ENCODE assay signal across 1 cellular context in genomic region chr10:17239671-17240460, GRCh38.
TF ChIP-seq lines count a peak whose summit lies in the region.

No MANE protein-coding gene starts in this region.

TF ChIP-seq in H1, 55 proteins besides CTCF, POLR2A, EP300 and RAD21:
- peak; percentile 67 for TF ChIP-seq CEBPB (IDR thresholded peaks at IDR 0.05; ENCODE audit: low read depth, low read length)
- no peak for TF ChIP-seq EZH2 (IDR thresholded peaks at IDR 0.05; ENCODE audit: low read depth, low read length, severe bottlenecking)
- TF ChIP-seq ATF3 (IDR thresholded peaks at IDR 0.05; ENCODE audit: insufficient read depth, low read depth, low read length), result no peak
- TF ChIP-seq RNF2 (IDR thresholded peaks at IDR 0.05; ENCODE audit: borderline replicate concordance, low read depth, low read length, missing control alignments, poor library complexity, severe bottlenecking), result no peak
- TF ChIP-seq TEAD4 (IDR thresholded peaks at IDR 0.05; ENCODE audit: low read depth, low read length), result no peak
